ENCODE assay signal across 11 cellular contexts in genomic region chr22:19208287-19208847, GRCh38. TPM values are rescaled to one million over a fixed set of nuclear protein-coding genes. Genes with fewer than 3 reads are reported as not detected.
"Had no signal": no experiment of that assay in that cellular context is flagged by ENCODE, and none has a peak within 500 bp of the region (broad histone marks: within the 10 kb centered on the region; RNA-seq: fewer than 3 reads in every experiment).

No MANE protein-coding gene starts in this region.

- H3K4me3 Mint-ChIP-seq: GM23338, H9, HFFc6 had no signal

- H3K27ac Mint-ChIP-seq: GM23338, HFFc6 had no signal

- H3K4me3 ChIP-seq: GM23338 had no signal

- H3K9me3 Mint-ChIP-seq: GM23338, H9, HFFc6 had no signal

- DNase-seq: H9, HCEC 1CT, HFFc6, IMR-90, KBM-7 had no signal

- FAIRE-seq: H1, H54, HepG2 had no signal

- H3K4me2 ChIP-seq: GM23338 had no signal

- H3K27ac ChIP-seq: HL-60 had no signal

- H2AFZ ChIP-seq: GM23338 had no signal

- ATAC-seq: GM23338, HepG2 had no signal

RNA-seq across cellular contexts. Expression of gene GSC2, which starts 58.3 kb away (rescaled TPM):
- total RNA-seq: GM23338, HepG2, HFFc6, HT1080, IMR-90 had no signal
- polyA plus RNA-seq: GM23338, HepG2, IMR-90 had no signal
